In the genomic region with DNA sequence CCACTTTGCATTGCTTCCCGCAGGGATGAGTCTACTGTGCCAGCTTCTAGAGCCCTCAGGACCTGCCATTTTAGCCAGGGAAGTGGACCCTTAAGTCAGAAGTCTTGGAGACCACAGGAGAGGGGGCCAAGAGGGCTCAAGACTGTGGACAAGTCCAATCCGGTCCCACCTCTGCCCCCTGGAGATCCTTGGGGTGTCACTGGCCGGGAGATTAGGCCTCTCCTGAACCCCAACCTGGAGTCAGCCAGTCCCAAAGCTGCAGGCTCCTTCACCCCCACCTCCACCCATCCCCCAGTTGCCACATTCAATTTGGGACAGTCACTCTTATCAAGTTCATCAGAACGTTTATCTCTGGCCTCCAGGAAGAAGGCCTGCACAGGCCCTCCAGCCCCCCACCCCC, we compare ENCODE assay signal across 1 cellular context.
TF ChIP-seq lines count a peak whose summit lies in the region.

No MANE protein-coding gene starts in this region.

TF ChIP-seq in A549, 52 proteins besides CTCF, POLR2A, EP300 and RAD21 (continued from another document):
- TF ChIP-seq, protein P1, sequence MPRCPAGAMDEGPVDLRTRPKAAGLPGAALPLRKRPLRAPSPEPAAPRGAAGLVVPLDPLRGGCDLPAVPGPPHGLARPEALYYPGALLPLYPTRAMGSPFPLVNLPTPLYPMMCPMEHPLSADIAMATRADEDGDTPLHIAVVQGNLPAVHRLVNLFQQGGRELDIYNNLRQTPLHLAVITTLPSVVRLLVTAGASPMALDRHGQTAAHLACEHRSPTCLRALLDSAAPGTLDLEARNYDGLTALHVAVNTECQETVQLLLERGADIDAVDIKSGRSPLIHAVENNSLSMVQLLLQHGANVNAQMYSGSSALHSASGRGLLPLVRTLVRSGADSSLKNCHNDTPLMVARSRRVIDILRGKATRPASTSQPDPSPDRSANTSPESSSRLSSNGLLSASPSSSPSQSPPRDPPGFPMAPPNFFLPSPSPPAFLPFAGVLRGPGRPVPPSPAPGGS (IDR thresholded peaks at IDR 0.05) = no peak
- TF ChIP-seq FOSL2 (IDR thresholded peaks at IDR 0.05) (no peak), FOSL2 (CRISPR knock-in tag; IDR thresholded peaks at IDR 0.05) (no peak), BHLHE40 (IDR thresholded peaks at IDR 0.05; ENCODE audit: low read depth, low read length) (no peak), KDM5A (IDR thresholded peaks at IDR 0.05) (no peak), POLR2AphosphoS2 (conservative IDR thresholded peaks at IDR 0.05; ENCODE audit: low read length) (no peak), RFX5 (IDR thresholded peaks at IDR 0.05) (no peak), CBX2 (IDR thresholded peaks at IDR 0.05; ENCODE audit: borderline replicate concordance, low read depth) (no peak)
- TF ChIP-seq, protein P2, sequence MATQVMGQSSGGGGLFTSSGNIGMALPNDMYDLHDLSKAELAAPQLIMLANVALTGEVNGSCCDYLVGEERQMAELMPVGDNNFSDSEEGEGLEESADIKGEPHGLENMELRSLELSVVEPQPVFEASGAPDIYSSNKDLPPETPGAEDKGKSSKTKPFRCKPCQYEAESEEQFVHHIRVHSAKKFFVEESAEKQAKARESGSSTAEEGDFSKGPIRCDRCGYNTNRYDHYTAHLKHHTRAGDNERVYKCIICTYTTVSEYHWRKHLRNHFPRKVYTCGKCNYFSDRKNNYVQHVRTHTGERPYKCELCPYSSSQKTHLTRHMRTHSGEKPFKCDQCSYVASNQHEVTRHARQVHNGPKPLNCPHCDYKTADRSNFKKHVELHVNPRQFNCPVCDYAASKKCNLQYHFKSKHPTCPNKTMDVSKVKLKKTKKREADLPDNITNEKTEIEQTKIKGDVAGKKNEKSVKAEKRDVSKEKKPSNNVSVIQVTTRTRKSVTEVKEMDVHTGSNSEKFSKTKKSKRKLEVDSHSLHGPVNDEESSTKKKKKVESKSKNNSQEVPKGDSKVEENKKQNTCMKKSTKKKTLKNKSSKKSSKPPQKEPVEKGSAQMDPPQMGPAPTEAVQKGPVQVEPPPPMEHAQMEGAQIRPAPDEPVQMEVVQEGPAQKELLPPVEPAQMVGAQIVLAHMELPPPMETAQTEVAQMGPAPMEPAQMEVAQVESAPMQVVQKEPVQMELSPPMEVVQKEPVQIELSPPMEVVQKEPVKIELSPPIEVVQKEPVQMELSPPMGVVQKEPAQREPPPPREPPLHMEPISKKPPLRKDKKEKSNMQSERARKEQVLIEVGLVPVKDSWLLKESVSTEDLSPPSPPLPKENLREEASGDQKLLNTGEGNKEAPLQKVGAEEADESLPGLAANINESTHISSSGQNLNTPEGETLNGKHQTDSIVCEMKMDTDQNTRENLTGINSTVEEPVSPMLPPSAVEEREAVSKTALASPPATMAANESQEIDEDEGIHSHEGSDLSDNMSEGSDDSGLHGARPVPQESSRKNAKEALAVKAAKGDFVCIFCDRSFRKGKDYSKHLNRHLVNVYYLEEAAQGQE (IDR thresholded peaks at IDR 0.05) = no peak
